ENCODE assay signal across 27 cellular contexts in the genomic region with DNA sequence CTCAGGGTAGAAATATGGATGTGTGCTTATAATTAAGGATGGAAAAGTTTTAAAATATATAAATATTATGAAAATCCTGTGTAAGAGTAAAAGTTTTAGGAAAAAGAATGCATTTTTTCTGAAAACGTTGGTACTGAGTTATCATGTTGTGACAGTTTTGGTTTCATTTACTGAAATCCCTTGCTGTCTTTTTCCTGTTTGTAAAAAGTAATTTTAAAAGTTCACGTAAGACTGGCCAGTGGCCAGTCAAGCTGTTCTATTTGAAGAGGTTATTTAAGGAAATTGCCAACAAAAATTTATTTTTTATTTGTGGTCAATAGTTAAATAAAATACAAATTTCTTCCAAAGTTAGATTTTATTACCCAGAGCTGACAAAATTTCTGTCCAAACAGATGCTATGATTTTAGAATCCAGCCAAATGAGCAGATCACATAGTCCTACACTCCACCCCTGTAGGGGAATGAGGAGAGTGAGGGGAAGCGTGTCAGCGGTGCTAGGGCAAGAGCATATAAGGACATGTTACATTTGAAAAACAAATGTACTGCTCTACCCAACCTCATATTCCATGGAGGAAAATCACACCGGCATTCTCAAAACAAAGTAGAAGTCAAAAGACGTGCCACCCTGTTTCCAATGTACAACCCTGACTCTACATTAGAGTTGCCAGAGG.
DNase-seq lines count a peak whose midpoint lies in the region; ATAC-seq and TF ChIP-seq lines count a peak whose summit lies in the region.
"Had no signal": no experiment of that assay in that cellular context is flagged by ENCODE, and none has a peak within 500 bp of the region (broad histone marks: within the 10 kb centered on the region; RNA-seq: fewer than 3 reads in every experiment).

No MANE protein-coding gene starts in this region.

- H3K4me3 Mint-ChIP-seq in activated naive CD8-positive, alpha-beta T cell treated with anti-CD3 and anti-CD28 coated beads for 36 hours, result no peak overlapping the region
- H3K4me3 Mint-ChIP-seq: activated CD4-positive, alpha-beta T cell treated with anti-CD3 and anti-CD28 coated beads, Interleukin-2, amount 10 ng/mL, durations not matched to agents 7 days and 5 days; activated CD8-positive, alpha-beta memory T cell treated with anti-CD3 and anti-CD28 coated beads, Interleukin-2, amount 10 ng/mL, durations not matched to agents 7 days and 5 days; CD4-positive, alpha-beta memory T cell had no signal

- H3K79me2 ChIP-seq in fibroblast of lung (ENCODE audit: control insufficient read depth, insufficient read depth, low read length), result no peaks in the 10 kb centered on the region
- no peaks in the 10 kb centered on the region for H3K79me2 ChIP-seq in osteoblast (ENCODE audit: insufficient read depth, low read length)

- H3K27ac Mint-ChIP-seq in activated naive CD8-positive, alpha-beta T cell treated with anti-CD3 and anti-CD28 coated beads for 36 hours, result no peak overlapping the region
- H3K27ac Mint-ChIP-seq: activated CD4-positive, alpha-beta T cell treated with anti-CD3 and anti-CD28 coated beads, Interleukin-2, amount 10 ng/mL, durations not matched to agents 7 days and 5 days; activated CD8-positive, alpha-beta memory T cell treated with anti-CD3 and anti-CD28 coated beads, Interleukin-2, amount 10 ng/mL, durations not matched to agents 7 days and 5 days; CD4-positive, alpha-beta memory T cell had no signal

- H4K20me1 ChIP-seq in fibroblast of lung (ENCODE audit: control insufficient read depth, extremely low read depth, insufficient read depth, low read length), result no peaks in the 10 kb centered on the region
- H4K20me1 ChIP-seq in osteoblast (ENCODE audit: insufficient read depth, low read length), result no peaks in the 10 kb centered on the region

- TF ChIP-seq POLR2A in adrenal gland (IDR thresholded peaks at IDR 0.05), result no peak

- no peak overlapping the region for H3K9ac ChIP-seq in fibroblast of lung (ENCODE audit: insufficient read depth, low read length)

- no peaks in the 10 kb centered on the region for H3K4me1 Mint-ChIP-seq in activated naive CD8-positive, alpha-beta T cell treated with anti-CD3 and anti-CD28 coated beads for 36 hours
- H3K4me1 Mint-ChIP-seq: activated CD4-positive, alpha-beta T cell treated with anti-CD3 and anti-CD28 coated beads, Interleukin-2, amount 10 ng/mL, durations not matched to agents 7 days and 5 days; activated CD8-positive, alpha-beta memory T cell treated with anti-CD3 and anti-CD28 coated beads, Interleukin-2, amount 10 ng/mL, durations not matched to agents 7 days and 5 days; CD4-positive, alpha-beta memory T cell had no signal

- intact Hi-C loops in Right ventricle myocardium inferior (cut with DNase I), result no loop called here
- intact Hi-C loops in adrenal gland (cut with DNase I), result no loop called here

- H3K36me3 ChIP-seq in right atrium auricular region (no peaks in the 10 kb centered on the region), fibroblast of lung (ENCODE audit: control insufficient read depth, insufficient read depth, low read length) (no peaks in the 10 kb centered on the region), osteoblast (ENCODE audit: insufficient read depth, low read length) (no peaks in the 10 kb centered on the region), adrenal gland (replicated peaks in 1 of 2) (no peaks in the 10 kb centered on the region)
- H3K36me3 ChIP-seq: prostate gland, WERI-Rb-1 had no signal

- ATAC-seq in Right ventricle myocardium inferior, result peak; percentile 68
- ATAC-seq: activated CD8-positive, alpha-beta memory T cell treated with anti-CD3 and anti-CD28 coated beads, Interleukin-2, amount 10 ng/mL, durations not matched to agents 7 days and 5 days; foreskin keratinocyte had no signal

- H3K4me3 ChIP-seq in right atrium auricular region, result no peak overlapping the region
- peak overlapping the region in 1 of 4 experiments; percentile 5 for H3K4me3 ChIP-seq in fibroblast of lung (replicated peaks in 1 of 4; ENCODE audit: control extremely low read depth in 1 of 4, insufficient read depth in 1 of 4, low read depth in 3 of 4, low read length in 4 of 4)
- no peak overlapping the region for H3K4me3 ChIP-seq in osteoblast (ENCODE audit: insufficient read depth, low read length)
- H3K4me3 ChIP-seq in adrenal gland, result peak overlapping the region in 1 of 4 donors; percentile 21
- H3K4me3 ChIP-seq: PC-9, prostate gland had no signal

- H3K4me2 ChIP-seq in fibroblast of lung (ENCODE audit: extremely low read depth, insufficient read depth, low read length), result peak overlapping the region; percentile 9
- peak overlapping the region; percentile 5 for H3K4me2 ChIP-seq in osteoblast (ENCODE audit: insufficient read depth, low read length)
- H3K4me2 ChIP-seq: PC-9 had no signal

- 61 to 65% (median 61%) methylated on average over 6 of the region's 6 CpGs for WGBS in adrenal gland, 4 donors

- no peaks in the 10 kb centered on the region for H3K36me3 Mint-ChIP-seq in activated naive CD8-positive, alpha-beta T cell treated with anti-CD3 and anti-CD28 coated beads for 36 hours
- H3K36me3 Mint-ChIP-seq: activated CD8-positive, alpha-beta memory T cell treated with anti-CD3 and anti-CD28 coated beads, Interleukin-2, amount 10 ng/mL, durations not matched to agents 7 days and 5 days; CD4-positive, alpha-beta memory T cell had no signal

- H2AFZ ChIP-seq in fibroblast of lung (ENCODE audit: low read length), result no peak overlapping the region
- H2AFZ ChIP-seq in osteoblast (ENCODE audit: low read length), result peak overlapping the region; percentile 20
- H2AFZ ChIP-seq: PC-9 had no signal

- in situ Hi-C loops in ACHN (cut with HindIII; ENCODE audit: low pct_ligation_motif_present, low pct_unique_long_range_greater_than_20kb, low sequenced_read_pairs), result no loop called here

- H3K9me3 Mint-ChIP-seq in activated naive CD8-positive, alpha-beta T cell treated with anti-CD3 and anti-CD28 coated beads for 36 hours, result no peaks in the 10 kb centered on the region
- H3K9me3 Mint-ChIP-seq: activated CD4-positive, alpha-beta T cell treated with anti-CD3 and anti-CD28 coated beads, Interleukin-2, amount 10 ng/mL, durations not matched to agents 7 days and 5 days had no signal

- H3K27me3 ChIP-seq in right atrium auricular region (no peaks in the 10 kb centered on the region), fibroblast of lung (ENCODE audit: control insufficient read depth, insufficient read depth, low read length) (no peaks in the 10 kb centered on the region), osteoblast (ENCODE audit: insufficient read depth, low read length) (no peaks in the 10 kb centered on the region), adrenal gland (no peaks in the 10 kb centered on the region)
- H3K27me3 ChIP-seq: foreskin keratinocyte had no signal

- no peak overlapping the region for H3K27ac ChIP-seq in right atrium auricular region
- no peak overlapping the region for H3K27ac ChIP-seq in fibroblast of lung (ENCODE audit: insufficient read depth, low read length)
- H3K27ac ChIP-seq in osteoblast (ENCODE audit: low read depth, low read length), result no peak overlapping the region
- H3K27ac ChIP-seq in adrenal gland, result no peak overlapping the region
- H3K27ac ChIP-seq: foreskin keratinocyte, PC-9, prostate gland, WERI-Rb-1 had no signal

- DNase-seq in Right ventricle myocardium inferior (ENCODE audit: missing footprints) (no peak), right atrium auricular region (ENCODE audit: low spot score) (no peak), fibroblast of lung (ENCODE audit: low read depth in 2 of 2) (no peak), osteoblast (ENCODE audit: insufficient read length, low spot score, missing footprints) (no peak), ACHN (no peak), adrenal gland (no peak), NCI-H2171 treated with DMSO at 0.1 percent for 48 hours (lab: John Stamatoyannopoulos, UW) (no peak)
- no peak for DNase-seq in activated naive CD8-positive, alpha-beta T cell treated with anti-CD3 and anti-CD28 coated beads for 36 hours
- DNase-seq: activated CD4-positive, alpha-beta T cell treated with anti-CD3 and anti-CD28 coated beads, Interleukin-2, amount 10 ng/mL, durations not matched to agents 7 days and 5 days; activated CD8-positive, alpha-beta memory T cell treated with anti-CD3 and anti-CD28 coated beads, Interleukin-2, amount 10 ng/mL, durations not matched to agents 7 days and 5 days; activated T-cell treated with anti-CD3 and anti-CD28 coated beads, Interleukin-2, amount 50 U/mL, for 48 hours; AML-193; CD4-positive, alpha-beta memory T cell; DMS 273 treated with DMSO at 0.1 percent for 48 hours; effector CD4-positive, alpha-beta T cell; foreskin keratinocyte; kidney glomerular epithelial cell; NCI-H1092; NCI-H187; NCI-H2171; NCI-H510A treated with DMSO at 0.1 percent for 48 hours; PC-9; SHP77; small intestine; T-helper 9 cell; WERI-Rb-1 had no signal

- H3K9me3 ChIP-seq in right atrium auricular region (no peaks in the 10 kb centered on the region), fibroblast of lung (ENCODE audit: control insufficient read depth, insufficient read depth, low read depth, low read length) (no peaks in the 10 kb centered on the region), osteoblast (ENCODE audit: low read depth, low read length) (no peaks in the 10 kb centered on the region), adrenal gland (replicated peaks in 1 of 3) (no peaks in the 10 kb centered on the region)
- H3K9me3 ChIP-seq: prostate gland had no signal

- H3K27me3 Mint-ChIP-seq in activated naive CD8-positive, alpha-beta T cell treated with anti-CD3 and anti-CD28 coated beads for 36 hours, result peaks cover 3% of the 10 kb centered on the region
- H3K27me3 Mint-ChIP-seq: activated CD4-positive, alpha-beta T cell treated with anti-CD3 and anti-CD28 coated beads, Interleukin-2, amount 10 ng/mL, durations not matched to agents 7 days and 5 days; activated CD8-positive, alpha-beta memory T cell treated with anti-CD3 and anti-CD28 coated beads, Interleukin-2, amount 10 ng/mL, durations not matched to agents 7 days and 5 days; CD4-positive, alpha-beta memory T cell had no signal

- H3K4me1 ChIP-seq in right atrium auricular region (no peaks in the 10 kb centered on the region), fibroblast of lung (ENCODE audit: control insufficient read depth, extremely low read depth, insufficient read depth, low read length) (no peaks in the 10 kb centered on the region), osteoblast (ENCODE audit: insufficient read depth, low read length) (no peaks in the 10 kb centered on the region), adrenal gland (replicated peaks in 1 of 2) (no peaks in the 10 kb centered on the region)
- H3K4me1 ChIP-seq: foreskin keratinocyte, prostate gland had no signal

- no peak for TF ChIP-seq CTCF in right atrium auricular region (IDR thresholded peaks at IDR 0.05)
- TF ChIP-seq CTCF in fibroblast of lung (conservative IDR thresholded peaks at IDR 0.05 in 1 of 2, IDR thresholded peaks at IDR 0.05 in 1 of 2; ENCODE audit: low read depth in 1 of 2, low read length in 2 of 2), result no peak
- TF ChIP-seq CTCF in osteoblast (IDR thresholded peaks at IDR 0.05; ENCODE audit: extremely low read depth, low read depth, low read length), result no peak
- TF ChIP-seq CTCF in adrenal gland (IDR thresholded peaks at IDR 0.05), result no peak
